8 cellular contexts compared by ENCODE assay signal in genomic region chr19:14091086-14091884, GRCh38. TPM values are rescaled to one million over a fixed set of nuclear protein-coding genes. Genes with fewer than 3 reads are reported as not detected.
DNase-seq lines count a peak whose midpoint lies in the region; ATAC-seq, FAIRE-seq and TF ChIP-seq lines count a peak whose summit lies in the region.

No MANE protein-coding gene starts in this region.

- DNase-seq in D721Med (ENCODE audit: insufficient read length, low spot score) (peak; percentile 73), Peyer's patch (peak in 2 of 3 donors; percentile 72 to 90), activated gamma-delta T cell (lab: John Stamatoyannopoulos, UW) (peak; percentile 69), germinal center (ENCODE audit: low spot score) (peak; percentile 91), osteoblast (ENCODE audit: insufficient read length, low spot score, missing footprints) (peak; percentile 75), G401 (ENCODE audit: low spot score) (no peak)

- in situ Hi-C loops in G401 (cut with HindIII; ENCODE audit: low sequenced_read_pairs) = loop anchor here (25.0 kb wide), 2 partner anchors 179 to 729 kb away; partner anchors contain the start of genes BRME1 and CC2D1A

- peak overlapping the region; percentile 66 to 99 (median 88) for H3K4me3 ChIP-seq in Peyer's patch
- peak overlapping the region; percentile 79 for H3K4me3 ChIP-seq in osteoblast (ENCODE audit: insufficient read depth, low read length)

- H3K4me1 ChIP-seq in Peyer's patch (peaks cover 0 to 12% (median 6%) of the 10 kb centered on the region in 4 donors), osteoblast (ENCODE audit: insufficient read depth, low read length) (peaks cover 6% of the 10 kb centered on the region)

- H3K9me3 ChIP-seq in Peyer's patch (peaks cover 0 to 6% (median 0%) of the 10 kb centered on the region in 4 donors), osteoblast (ENCODE audit: low read depth, low read length) (peaks cover 6% of the 10 kb centered on the region)

- no peaks in the 10 kb centered on the region for H3K79me2 ChIP-seq in osteoblast (ENCODE audit: insufficient read depth, low read length)

- TF ChIP-seq POLR2A in Peyer's patch (IDR thresholded peaks at IDR 0.05) = peak; percentile 68 to 74

- no peaks in the 10 kb centered on the region for H3K27me3 ChIP-seq in Peyer's patch
- H3K27me3 ChIP-seq in osteoblast (ENCODE audit: insufficient read depth, low read length) = no peaks in the 10 kb centered on the region

- H3K4me2 ChIP-seq in osteoblast (ENCODE audit: insufficient read depth, low read length) = peak overlapping the region; percentile 95

- TF ChIP-seq CTCF in D721Med (IDR thresholded peaks at IDR 0.05; ENCODE audit: insufficient read depth, missing control alignments) (peak; percentile 12), Peyer's patch (IDR thresholded peaks at IDR 0.05) (peak in 2 of 6 experiments; percentile 23 to 27), osteoblast (IDR thresholded peaks at IDR 0.05; ENCODE audit: extremely low read depth, low read depth, low read length) (no peak)

- FAIRE-seq in D721Med (lab: Jason Lieb, UNC) = no peak

- H3K36me3 ChIP-seq in Peyer's patch (peaks cover 0 to 13% (median 0%) of the 10 kb centered on the region in 3 donors), osteoblast (ENCODE audit: insufficient read depth, low read length) (peaks cover 18% of the 10 kb centered on the region)

- H3K27ac ChIP-seq in Peyer's patch = peak overlapping the region; percentile 81 to 99 (median 96)
- H3K27ac ChIP-seq in osteoblast (ENCODE audit: low read depth, low read length) = peak overlapping the region; percentile 56

- H4K20me1 ChIP-seq in osteoblast (ENCODE audit: insufficient read depth, low read length) = peaks cover 12% of the 10 kb centered on the region

- peak overlapping the region; percentile 68 for H2AFZ ChIP-seq in osteoblast (ENCODE audit: low read length)

- ATAC-seq in GM19452 (IDR thresholded peaks at IDR 0.05; ENCODE audit: unreplicated experiment) = peak; percentile 64
- peak; percentile 39 for ATAC-seq in HG03571 (IDR thresholded peaks at IDR 0.05; ENCODE audit: unreplicated experiment)

RNA-seq across cellular contexts. Expression of gene SAMD1, which starts 0.7 kb away (rescaled TPM):
- 10 to 100 TPM; 28.9 to 64.4 (median 33.9) TPM for total RNA-seq in Peyer's patch
- total RNA-seq in osteoblast = 16.2 and 27.9 TPM in 2 replicates
- total RNA-seq in G401 (2014; rRNA removed; shearing (Covaris generic)) = 162 and 188 TPM in 2 replicates

RNA-seq across cellular contexts. Expression of gene C19orf67, which starts 5.7 kb away (rescaled TPM):
- total RNA-seq in Peyer's patch (not detected), osteoblast (not detected in 2 replicates)
- total RNA-seq in G401 (2014; rRNA removed; shearing (Covaris generic)) = not detected in 2 replicates

RNA-seq across cellular contexts. Expression of gene MISP3, which starts 18.7 kb away (rescaled TPM):
- total RNA-seq in Peyer's patch (10 to 100 TPM; 25.6 to 58.5 (median 40.7) TPM), osteoblast (0.59 and 1.1 TPM in 2 replicates)
- 2.8 and 4.6 TPM in 2 replicates for total RNA-seq in G401 (2014; rRNA removed; shearing (Covaris generic))

RNA-seq across cellular contexts. Expression of gene PRKACA, which starts 26.3 kb away (rescaled TPM):
- total RNA-seq in Peyer's patch = 10 to 100 TPM; 18.2 to 39.8 (median 30.0) TPM
- total RNA-seq in osteoblast = 45.6 and 56.3 TPM in 2 replicates
- total RNA-seq in G401 (2014; rRNA removed; shearing (Covaris generic)) = 31.8 and 37.7 TPM in 2 replicates

RNA-seq across cellular contexts. Expression of gene PALM3, which starts 29.4 kb away (rescaled TPM):
- total RNA-seq in Peyer's patch (under 1 TPM in 2 of 4 donors, not detected in 2; 0.53 to 0.54 TPM), osteoblast (not detected in 2 replicates)
- total RNA-seq in G401 (2014; rRNA removed; shearing (Covaris generic)) = 14.8 and 23.1 TPM in 2 replicates
